Comparison of ENCODE assay signal across 8 cellular contexts in genomic region chr17:28712037-28712704, GRCh38. TPM values are rescaled to one million over a fixed set of nuclear protein-coding genes. Genes with fewer than 3 reads are reported as not detected.
A peak's percentile ranks its signal among the peaks of the same experiment; 100 is the strongest.
DNase-seq lines count a peak whose midpoint lies in the region; ATAC-seq and TF ChIP-seq lines count a peak whose summit lies in the region.

No MANE protein-coding gene starts in this region.

- TF ChIP-seq CTCF in WTC11 (IDR thresholded peaks at IDR 0.05) (no peak), coronary artery (IDR thresholded peaks at IDR 0.05) (no peak)

- peaks cover 20% of the 10 kb centered on the region for H3K4me1 ChIP-seq in CD4-positive, CD25-positive, alpha-beta regulatory T cell (ENCODE audit: control insufficient read depth, insufficient read depth, low read length, poor library complexity, severe bottlenecking)
- peaks cover 23% of the 10 kb centered on the region for H3K4me1 ChIP-seq in muscle layer of colon (ENCODE audit: insufficient read depth, low read length)

- peak overlapping the region; percentile 68 for H3K9ac ChIP-seq in muscle layer of colon (ENCODE audit: low read length)

- ATAC-seq in CD4-positive, CD25-positive, alpha-beta regulatory T cell (ENCODE audit: low read depth in 2 of 2) = peak; percentile 27 to 32
- ATAC-seq in HG02588 (IDR thresholded peaks at IDR 0.05; ENCODE audit: unreplicated experiment) (peak; percentile 26), WTC11 (peak; percentile 23), HG03097 (IDR thresholded peaks at IDR 0.05; ENCODE audit: low FRiP score, unreplicated experiment) (no peak)

- H3K27me3 ChIP-seq in CD4-positive, CD25-positive, alpha-beta regulatory T cell (ENCODE audit: control insufficient read depth, insufficient read depth, low read length) = peaks cover 11% of the 10 kb centered on the region
- H3K27me3 ChIP-seq in muscle layer of colon (ENCODE audit: control insufficient read depth in 1 of 2, insufficient read depth in 2 of 2, low read length in 2 of 2) = no peaks in the 10 kb centered on the region

- peak; percentile 49 to 77 (median 57) for DNase-seq in CD4-positive, CD25-positive, alpha-beta regulatory T cell
- DNase-seq in WTC11 (ENCODE audit: low spot score) (peak; percentile 68), coronary artery (ENCODE audit: low spot score) (no peak), cerebellar nuclear complex (lab: John Stamatoyannopoulos, UW) (no peak)

- peak overlapping the region; percentile 74 for H3K27ac ChIP-seq in CD4-positive, CD25-positive, alpha-beta regulatory T cell (ENCODE audit: insufficient read depth, low read length, poor library complexity, severe bottlenecking)
- H3K27ac ChIP-seq in coronary artery (peak overlapping the region; percentile 83 to 94), muscle layer of colon (ENCODE audit: low read depth, low read length) (peak overlapping the region; percentile 88), temporal lobe (ENCODE audit: low read depth, low read length) (peak overlapping the region; percentile 56)

- peak overlapping the region; percentile 93 to 97 (median 93) for H3K27ac Mint-ChIP-seq in CD4-positive, CD25-positive, alpha-beta regulatory T cell
- H3K27ac Mint-ChIP-seq in WTC11 = peak overlapping the region; percentile 95

- POLR2A ChIA-PET in WTC11 (lab: Charles Lee) = interaction anchor here (0.6 to 3.5 kb wide), 13 partner anchors 8 to 141 kb away, joined by 3 to 72 read pairs (median 8); partner anchors contain the start of genes BLTP2, NEK8, PIGS and RPL23A

- no peaks in the 10 kb centered on the region for H3K36me3 ChIP-seq in CD4-positive, CD25-positive, alpha-beta regulatory T cell (ENCODE audit: control insufficient read depth, insufficient read depth, low read length)
- peaks cover 21% of the 10 kb centered on the region for H3K36me3 ChIP-seq in muscle layer of colon (ENCODE audit: insufficient read depth, low read length)

- H3K27me3 Mint-ChIP-seq in CD4-positive, CD25-positive, alpha-beta regulatory T cell = peaks cover 22% of the 10 kb centered on the region
- H3K27me3 Mint-ChIP-seq in WTC11 (ENCODE audit: low read depth) = no peaks in the 10 kb centered on the region

- H3K9me3 ChIP-seq in CD4-positive, CD25-positive, alpha-beta regulatory T cell (ENCODE audit: control insufficient read depth in 2 of 2, low read length in 2 of 2) = no peaks in the 10 kb centered on the region
- H3K9me3 ChIP-seq in muscle layer of colon (ENCODE audit: low read length) = no peaks in the 10 kb centered on the region

- peak overlapping the region; percentile 51 for H3K4me3 ChIP-seq in CD4-positive, CD25-positive, alpha-beta regulatory T cell (ENCODE audit: low read depth, low read length)
- H3K4me3 ChIP-seq in coronary artery = peak overlapping the region; percentile 72
- peak overlapping the region; percentile 64 to 72 for H3K4me3 ChIP-seq in muscle layer of colon (ENCODE audit: low read depth in 1 of 2, low read length in 2 of 2)

- H3K4me3 Mint-ChIP-seq in CD4-positive, CD25-positive, alpha-beta regulatory T cell = peak overlapping the region; percentile 87 to 97 (median 92)
- H3K4me3 Mint-ChIP-seq in WTC11 = peak overlapping the region; percentile 98

- H3K36me3 Mint-ChIP-seq in CD4-positive, CD25-positive, alpha-beta regulatory T cell = no peaks in the 10 kb centered on the region
- H3K36me3 Mint-ChIP-seq in WTC11 = peaks cover 23% of the 10 kb centered on the region

- CTCF ChIA-PET in WTC11 (lab: Charles Lee) = interaction anchor here (0.6 to 5.4 kb wide), 10 partner anchors 10 to 240 kb away, joined by 3 to 69 read pairs (median 6); partner anchors contain the start of genes BLTP2, NEK8, PHF12 and TLCD1

- H3K4me1 Mint-ChIP-seq in CD4-positive, CD25-positive, alpha-beta regulatory T cell = peaks cover 0 to 25% (median 11%) of the 10 kb centered on the region in 4 donors
- H3K4me1 Mint-ChIP-seq in WTC11 = peaks cover 26% of the 10 kb centered on the region

- no peaks in the 10 kb centered on the region for H3K9me3 Mint-ChIP-seq in CD4-positive, CD25-positive, alpha-beta regulatory T cell
- no peaks in the 10 kb centered on the region for H3K9me3 Mint-ChIP-seq in WTC11

TF ChIP-seq in WTC11, 78 proteins besides CTCF, POLR2A, EP300 and RAD21:
- TF ChIP-seq SP1 (CRISPR knock-in tag; conservative IDR thresholded peaks at IDR 0.05) (peak; percentile 22; the same call in 1 of the 2 replicates), SOX15 (CRISPR knock-in tag; IDR thresholded peaks at IDR 0.05) (no peak), ZNF423 (CRISPR knock-in tag; IDR thresholded peaks at IDR 0.05) (peak; percentile 34; the same call in 1 of the 2 replicates), JAZF1 (CRISPR knock-in tag; IDR thresholded peaks at IDR 0.05) (no peak), CREM (CRISPR knock-in tag; IDR thresholded peaks at IDR 0.05) (no peak), FOXK1 (CRISPR knock-in tag; IDR thresholded peaks at IDR 0.05) (peak; percentile 48; the same call in 1 of the 2 replicates), ETV6 (CRISPR knock-in tag; IDR thresholded peaks at IDR 0.05) (0 out of 2 replicates have a peak, but pooled peaks have one; percentile 33)

RNA-seq across cellular contexts. Expression of gene PROCA1, which starts 0.5 kb away (rescaled TPM):
- 5.3 TPM for total RNA-seq in CD4-positive, CD25-positive, alpha-beta regulatory T cell
- under 1 TPM in 3 of 4 donors, not detected in 1; 0.37 to 0.67 (median 0.63) TPM for polyA plus RNA-seq in CD4-positive, CD25-positive, alpha-beta regulatory T cell
- total RNA-seq in WTC11 (2021) (28.4 to 33.9 TPM (median 31.7 TPM) in 3 replicates), temporal lobe (3.4 TPM)

RNA-seq across cellular contexts. Expression of gene RAB34, which starts 5.5 kb away (rescaled TPM):
- total RNA-seq in CD4-positive, CD25-positive, alpha-beta regulatory T cell = 4.0 TPM
- 10 to 100 TPM in 1 of 4 donors, 1 to 10 TPM in 3; 6.6 to 11.5 (median 6.9) TPM for polyA plus RNA-seq in CD4-positive, CD25-positive, alpha-beta regulatory T cell
- total RNA-seq in WTC11 (2021) = 153 to 181 TPM (median 162 TPM) in 3 replicates
- 10.1 TPM for total RNA-seq in temporal lobe

RNA-seq across cellular contexts. Expression of gene RPL23A, which starts 7.6 kb away (rescaled TPM):
- total RNA-seq in CD4-positive, CD25-positive, alpha-beta regulatory T cell = 2,050 TPM
- 1,000 to 10,000 TPM; 4,206 to 5,707 (median 4,669) TPM for polyA plus RNA-seq in CD4-positive, CD25-positive, alpha-beta regulatory T cell
- total RNA-seq in WTC11 (2021) = 1,832 to 2,055 TPM (median 2,048 TPM) in 3 replicates
- 271 TPM for total RNA-seq in temporal lobe

RNA-seq across cellular contexts. Expression of gene TLCD1, which starts 13.9 kb away (rescaled TPM):
- total RNA-seq in CD4-positive, CD25-positive, alpha-beta regulatory T cell = 1.3 TPM
- not detected for polyA plus RNA-seq in CD4-positive, CD25-positive, alpha-beta regulatory T cell
- total RNA-seq in WTC11 (2021) (36.0 to 41.2 TPM (median 36.5 TPM) in 3 replicates), temporal lobe (0.98 TPM)

RNA-seq across cellular contexts. Expression of gene NEK8, which starts 16.4 kb away (rescaled TPM):
- total RNA-seq in CD4-positive, CD25-positive, alpha-beta regulatory T cell = 7.5 TPM
- 1 to 10 TPM; 1.8 to 2.6 (median 2.0) TPM for polyA plus RNA-seq in CD4-positive, CD25-positive, alpha-beta regulatory T cell
- 17.9 to 25.0 TPM (median 18.6 TPM) in 3 replicates for total RNA-seq in WTC11 (2021)
- 1.7 TPM for total RNA-seq in temporal lobe

Comparison
In these comparisons a context has a peak if more than half of its experiments do, and no peak if none do; other contexts are left out.
1. DNase-seq: peak in CD4-positive, CD25-positive, alpha-beta regulatory T cell (3 of 3) and WTC11 (single experiment); none in coronary artery (single experiment) and cerebellar nuclear complex (0 of 2).
2. RNA of gene RAB34, which starts 5.5 kb away (total RNA-seq): 153 to 181 TPM in WTC11; 10.1 TPM in temporal lobe (single experiment) and 4.0 TPM in CD4-positive, CD25-positive, alpha-beta regulatory T cell (single experiment); every median in the first group is over 10 times any median in the second.
3. Peak in every context shown above with its lines, with median percentiles within 50 percentile points of each other: H3K27ac ChIP-seq and H3K4me3 ChIP-seq.